ENCODE assay signal across 10 cellular contexts in the genomic region with DNA sequence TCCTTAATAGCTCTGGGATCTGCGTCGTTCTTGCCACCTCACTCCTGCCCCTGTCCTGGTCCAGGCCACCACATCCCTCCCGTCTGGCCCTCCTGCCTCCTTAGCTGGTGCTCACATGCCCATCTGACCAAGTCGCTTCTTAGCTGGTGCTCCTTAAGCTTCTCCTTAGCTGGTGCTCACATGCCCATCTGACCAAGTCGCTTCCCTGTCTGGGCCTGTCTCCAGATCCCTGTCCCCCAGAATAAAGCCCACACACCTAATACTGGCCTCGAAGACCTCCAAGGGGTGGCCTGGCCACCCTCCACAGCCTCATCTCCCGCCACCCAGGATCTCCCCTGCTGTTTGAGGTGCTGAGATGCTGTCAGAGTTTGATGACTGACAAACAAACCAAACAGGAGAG. TPM values are rescaled to one million over a fixed set of nuclear protein-coding genes. Genes with fewer than 3 reads are reported as not detected.
"Had no signal": no experiment of that assay in that cellular context is flagged by ENCODE, and none has a peak within 500 bp of the region (broad histone marks: within the 10 kb centered on the region; RNA-seq: fewer than 3 reads in every experiment).

No MANE protein-coding gene starts in this region.

- H3K4me3 ChIP-seq: MG63, PC-9, Peyer's patch, SJSA1, SK-N-MC had no signal

- H3K27ac ChIP-seq: PC-9, Peyer's patch, SJSA1, SK-N-MC had no signal

- H2AFZ ChIP-seq: PC-9 had no signal

- H3K36me3 ChIP-seq: MG63, Peyer's patch, SJSA1 had no signal

- H3K9me3 ChIP-seq: MG63, Peyer's patch, SJSA1 had no signal

- H3K4me2 ChIP-seq: PC-9 had no signal

- H3K27me3 ChIP-seq: MG63, SJSA1 had no signal

- DNase-seq: NCI-H1417 treated with DMSO at 0.1 percent for 48 hours, NCI-H510A had no signal

RNA-seq across cellular contexts. Expression of a gene that starts 35.2 kb away (rescaled TPM):
- total RNA-seq: HT-29, PC-9, Peyer's patch, Right ventricle myocardium superior, RPMI7951, SJSA1 had no signal
